Comparison of ENCODE assay signal across 1 cellular context in the genomic region with DNA sequence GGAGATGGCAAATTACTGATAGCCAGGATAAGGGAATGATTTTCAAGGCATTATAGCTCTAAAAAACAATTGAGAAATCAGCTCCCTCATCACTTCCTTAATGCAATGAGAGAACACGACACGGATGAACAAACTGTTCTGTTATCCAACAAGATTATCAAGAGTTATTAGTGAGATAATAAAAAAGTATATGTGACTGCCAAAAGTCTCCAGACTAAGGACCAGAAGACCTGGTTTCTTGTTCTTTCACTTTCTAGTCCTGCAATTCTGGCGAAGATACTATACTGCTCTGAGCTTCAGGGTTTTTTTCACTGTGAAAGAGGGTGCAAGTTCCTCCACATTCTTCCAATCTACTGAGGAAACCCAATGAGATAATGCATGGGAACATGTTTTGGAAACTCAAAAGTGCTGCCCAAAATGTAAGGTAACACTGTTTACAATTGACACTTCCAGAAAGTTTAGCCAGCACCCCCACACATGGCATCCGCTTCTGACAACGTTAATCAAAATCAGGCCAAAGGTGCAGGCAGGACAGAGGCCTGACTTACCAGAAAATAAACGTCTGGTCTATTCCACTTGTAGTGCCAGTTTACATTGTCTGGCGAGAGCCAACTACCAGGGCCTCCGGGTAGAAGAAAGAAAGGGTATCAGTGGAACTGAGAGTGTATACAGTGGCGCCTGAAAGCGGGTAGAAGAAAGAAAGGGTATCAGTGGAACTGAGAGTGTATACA.
TF ChIP-seq lines count a peak whose summit lies in the region.

No MANE protein-coding gene starts in this region.

TF ChIP-seq in HepG2, 621 proteins besides CTCF, POLR2A, EP300 and RAD21 (continued from another document):
- TF ChIP-seq REXO4 (CRISPR knock-in tag; IDR thresholded peaks at IDR 0.05; ENCODE audit: borderline replicate concordance), result no peak
- TF ChIP-seq KDM5A (IDR thresholded peaks at IDR 0.05; ENCODE audit: borderline replicate concordance, low read length), result no peak
- TF ChIP-seq ELF1 (CRISPR knock-in tag; IDR thresholded peaks at IDR 0.05), result 0 out of 2 replicates have a peak, but pooled peaks have one; percentile 10
